In genomic region chr1:150995896-150996295, GRCh38 we compare ENCODE assay signal across 1 cellular context.
TF ChIP-seq lines count a peak whose summit lies in the region.

No MANE protein-coding gene starts in this region.

TF ChIP-seq in SK-N-SH, 30 proteins besides CTCF, POLR2A, EP300 and RAD21 (continued from another document):
- TF ChIP-seq REST (IDR thresholded peaks at IDR 0.05; ENCODE audit: low read depth, low read length): no peak
- no peak for TF ChIP-seq TCF12 (IDR thresholded peaks at IDR 0.05)
- TF ChIP-seq TAF1 (IDR thresholded peaks at IDR 0.05; ENCODE audit: borderline replicate concordance, low read depth, low read length): no peak
